8 cellular contexts compared by ENCODE assay signal in genomic region chr5:173283318-173284288, GRCh38.
DNase-seq lines count a peak whose midpoint lies in the region; ATAC-seq lines count a peak whose summit lies in the region.

No MANE protein-coding gene starts in this region.

- ATAC-seq in HG02938 (IDR thresholded peaks at IDR 0.05; ENCODE audit: unreplicated experiment), result peak; percentile 89

- DNase-seq in NCI-H2227 (lab: John Stamatoyannopoulos, UW; ENCODE audit: unreplicated experiment) (peak; percentile 16), NCI-H2227 treated with DMSO at 0.1 percent for 48 hours (lab: John Stamatoyannopoulos, UW) (no peak), NCI-H1694 treated with DMSO at 0.1 percent for 48 hours (lab: John Stamatoyannopoulos, UW) (peak; percentile 14), kidney tubule cell (ENCODE audit: low spot score) (peak; percentile 83)
- peak; percentile 60 for DNase-seq in activated CD4-positive, CD25-positive, alpha-beta regulatory T cell treated with anti-CD3 and anti-CD28 coated beads, Interleukin-2, amount 50 U/mL, for 72 hours
- peak; percentile 49 for DNase-seq in central memory CD4-positive, alpha-beta T cell
- peak; percentile 11 to 61 (median 29) for DNase-seq in stimulated activated CD4-positive, alpha-beta T cell treated with anti-CD3 and anti-CD28 coated beads, TNF-alpha, amount 100 ng/mL, for 1 hour (ENCODE audit: low read depth in 3 of 3, low spot score in 1 of 3)
